In the genomic region with DNA sequence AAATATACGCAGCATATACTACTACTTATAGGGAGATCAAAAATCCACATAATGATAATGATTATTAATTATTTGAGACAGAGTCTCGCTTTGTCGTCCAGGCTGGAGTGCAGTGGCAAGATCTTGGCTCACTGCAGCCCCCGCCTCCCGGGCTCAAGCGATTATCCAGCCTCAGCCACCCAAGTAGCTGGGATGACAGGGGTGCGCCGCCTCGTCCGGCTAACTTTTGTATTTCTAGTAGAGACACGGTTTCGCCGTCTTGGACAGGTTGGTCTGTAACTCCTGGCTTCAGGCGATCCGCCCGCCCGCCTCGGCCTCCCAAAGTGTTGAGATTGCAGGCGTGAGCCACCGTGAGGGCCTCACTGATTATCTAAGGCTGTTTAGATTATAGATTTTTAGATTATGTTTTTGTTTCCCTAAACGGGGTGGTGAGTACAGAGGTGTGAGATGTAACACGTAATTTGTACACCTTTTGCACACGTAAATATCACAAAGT, we compare ENCODE assay signal across 8 cellular contexts. TPM values are rescaled to one million over a fixed set of nuclear protein-coding genes. Genes with fewer than 3 reads are reported as not detected.
DNase-seq lines count a peak whose midpoint lies in the region; TF ChIP-seq lines count a peak whose summit lies in the region.

No MANE protein-coding gene starts in this region.

- peak overlapping the region; percentile 72 to 84 (median 80) for H3K27ac Mint-ChIP-seq in CD14-positive monocyte

- peaks cover 26% of the 10 kb centered on the region for H3K4me1 Mint-ChIP-seq in CD14-positive monocyte

- H3K36me3 ChIP-seq in ectodermal cell (ENCODE audit: control insufficient read depth, insufficient read depth, low read length), result no peaks in the 10 kb centered on the region
- H3K36me3 ChIP-seq in neutrophil, result no peaks in the 10 kb centered on the region

- H3K27me3 Mint-ChIP-seq in CD14-positive monocyte (ENCODE audit: low read depth in 3 of 3), result peaks cover 0 to 5% (median 0%) of the 10 kb centered on the region in 3 donors

- H3K4me1 ChIP-seq in ectodermal cell (ENCODE audit: control insufficient read depth, insufficient read depth, low read length), result peaks cover 4% of the 10 kb centered on the region
- peaks cover 19 to 26% of the 10 kb centered on the region in 2 experiments for H3K4me1 ChIP-seq in neutrophil (ENCODE audit: control insufficient read depth in 1 of 2, insufficient read depth in 1 of 2, low read depth in 1 of 2, low read length in 1 of 2)

- H3K27ac ChIP-seq in RWPE1 (peak overlapping the region; percentile 81), ectodermal cell (ENCODE audit: insufficient read depth, low read depth, low read length, poor library complexity, severe bottlenecking) (peak overlapping the region; percentile 42), neutrophil (peak overlapping the region; percentile 70)

- H3K4me3 Mint-ChIP-seq in CD14-positive monocyte, result peak overlapping the region in 1 of 2 donors; percentile 71

- WGBS in ectodermal cell, 2 experiments, result 84 to 86% methylated on average over 22 of the region's 23 CpGs

- peaks cover 0 to 9% (median 5%) of the 10 kb centered on the region in 7 donors for H3K9me3 Mint-ChIP-seq in CD14-positive monocyte

- no peaks in the 10 kb centered on the region for H3K27me3 ChIP-seq in ectodermal cell (ENCODE audit: control insufficient read depth, insufficient read depth, low read length, poor library complexity, severe bottlenecking)
- peaks cover 18% of the 10 kb centered on the region for H3K27me3 ChIP-seq in neutrophil

- no peak for DNase-seq in CD14-positive monocyte (ENCODE audit: low spot score)
- DNase-seq in RWPE1 (ENCODE audit: low spot score), result no peak
- DNase-seq in AG08395 (ENCODE audit: low spot score), result no peak
- no peak for DNase-seq in cerebellar nuclear complex (lab: John Stamatoyannopoulos, UW)
- DNase-seq in cortex of kidney (lab: John Stamatoyannopoulos, UW), result no peak
- no peak for DNase-seq in KBM-7

- TF ChIP-seq CTCF in CD14-positive monocyte (IDR thresholded peaks at IDR 0.05) (no peak), RWPE1 (conservative IDR thresholded peaks at IDR 0.05; ENCODE audit: low read depth) (no peak), neutrophil (IDR thresholded peaks at IDR 0.05) (no peak)

- in situ Hi-C loops in KBM-7 (cut with MboI; ENCODE audit: low pct_unique_long_range_greater_than_20kb, low sequenced_read_pairs), result no loop called here

- intact Hi-C loops in CD14-positive monocyte (cut with micrococcal nuclease), result loop anchor here in 1 of 2 donors (5.0 kb wide), 1 partner anchor 111 kb away; no protein-coding TSS in a partner anchor

- H3K36me3 Mint-ChIP-seq in CD14-positive monocyte, result peaks cover 3 to 4% of the 10 kb centered on the region in 2 donors

- CTCF ChIA-PET in RWPE1 (lab: Yijun Ruan, JAX), result no interaction called here

- POLR2A ChIA-PET in RWPE1 (lab: Yijun Ruan, JAX; ENCODE audit: low non-redundant PET), result interaction anchor here (0.6 kb wide), 2 partner anchors 17 to 41 kb away, joined by 5 to 8 read pairs; no protein-coding TSS in a partner anchor

- H3K4me3 ChIP-seq in ectodermal cell (ENCODE audit: insufficient read depth, low read depth, low read length) (no peak overlapping the region), neutrophil (ENCODE audit: low read depth in 1 of 2, low read length in 1 of 2) (peak overlapping the region; percentile 62 to 78)

- no peaks in the 10 kb centered on the region for H3K9me3 ChIP-seq in ectodermal cell (ENCODE audit: control insufficient read depth, low read length)
- H3K9me3 ChIP-seq in neutrophil, result no peaks in the 10 kb centered on the region

RNA-seq across cellular contexts. Expression of a gene that starts 0.5 kb away (rescaled TPM):
- 1 to 10 TPM; 4.4 to 6.4 TPM for polyA plus RNA-seq in CD14-positive monocyte
- polyA plus RNA-seq in ectodermal cell (2013, experiment 1 of 4), result 10.1 TPM
- 10.5 TPM for polyA plus RNA-seq in ectodermal cell (2013, experiment 2 of 4)
- 9.5 TPM for polyA plus RNA-seq in ectodermal cell (2013, experiment 3 of 4)
- 8.7 TPM for polyA plus RNA-seq in ectodermal cell (2013, experiment 4 of 4)

RNA-seq across cellular contexts. Expression of a gene that starts 50.0 kb away (rescaled TPM):
- polyA plus RNA-seq in CD14-positive monocyte, result under 1 TPM; 0.37 TPM
- 17.4 TPM for polyA plus RNA-seq in ectodermal cell (2013, experiment 1 of 4)
- 16.9 TPM for polyA plus RNA-seq in ectodermal cell (2013, experiment 2 of 4)
- 11.7 TPM for polyA plus RNA-seq in ectodermal cell (2013, experiment 3 of 4)
- 15.4 TPM for polyA plus RNA-seq in ectodermal cell (2013, experiment 4 of 4)
